ENCODE assay signal across 13 cellular contexts in the genomic region with DNA sequence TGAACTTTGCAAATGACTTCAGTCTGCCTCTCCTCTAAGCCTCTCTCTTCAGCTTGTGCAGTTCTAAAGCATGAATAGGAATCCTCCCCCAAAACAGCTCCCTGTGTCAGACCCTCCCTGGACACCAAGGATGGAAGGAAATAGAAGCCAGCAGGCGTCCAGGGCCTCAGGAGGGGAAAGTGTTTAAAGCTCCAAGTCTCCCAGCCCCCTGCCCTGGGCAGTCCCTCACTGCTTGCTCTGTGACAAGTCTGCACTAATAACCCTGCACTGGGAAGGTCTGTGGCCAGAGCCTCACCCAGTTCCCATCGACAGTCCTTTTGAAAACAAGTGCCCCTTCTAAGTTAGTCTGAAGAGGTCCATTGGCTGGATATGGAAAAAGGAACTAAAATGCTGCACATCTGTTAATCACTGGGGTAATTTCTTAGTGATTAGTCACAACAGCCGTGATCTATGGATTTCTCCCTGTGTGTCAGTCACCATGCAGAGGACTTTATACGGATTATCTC.
DNase-seq lines count a peak whose midpoint lies in the region; ATAC-seq and TF ChIP-seq lines count a peak whose summit lies in the region.
"Had no signal": no experiment of that assay in that cellular context is flagged by ENCODE, and none has a peak within 500 bp of the region (broad histone marks: within the 10 kb centered on the region; RNA-seq: fewer than 3 reads in every experiment).

No MANE protein-coding gene starts in this region.

- no peak for TF ChIP-seq EP300 in neural cell (conservative IDR thresholded peaks at IDR 0.05; ENCODE audit: poor library complexity, severe bottlenecking)

- H3K9me3 ChIP-seq in neural cell (ENCODE audit: low read length) = no peaks in the 10 kb centered on the region

- peak; percentile 28 for ATAC-seq in stimulated activated naive CD8-positive, alpha-beta T cell treated with anti-CD3 and anti-CD28 coated beads, Interleukin-15, amount 100 ng/mL, for 72 hours
- no peak for ATAC-seq in stimulated activated naive CD8-positive, alpha-beta T cell treated with anti-CD3 and anti-CD28 coated beads, Interleukin-15, Interleukin-2, amounts not matched to agents 100 U/mL and 50 U/mL, for 24 hours
- ATAC-seq in HG02623 (IDR thresholded peaks at IDR 0.05; ENCODE audit: unreplicated experiment) (no peak), GM19455 (IDR thresholded peaks at IDR 0.05; ENCODE audit: unreplicated experiment) (no peak), HG03196 (IDR thresholded peaks at IDR 0.05; ENCODE audit: unreplicated experiment) (no peak)

- H3K4me2 ChIP-seq in neural cell (ENCODE audit: low read length) = no peak overlapping the region

- no peak overlapping the region for H3K27ac ChIP-seq in neural cell (ENCODE audit: low read length)

- H4K20me1 ChIP-seq in neural cell (ENCODE audit: insufficient read depth) = no peaks in the 10 kb centered on the region

- no peak for TF ChIP-seq RAD21 in neural cell (conservative IDR thresholded peaks at IDR 0.05)

- no peaks in the 10 kb centered on the region for H3K4me1 Mint-ChIP-seq in stimulated activated naive CD8-positive, alpha-beta T cell treated with anti-CD3 and anti-CD28 coated beads, Interleukin-15, amount 100 ng/mL, for 72 hours

- H3K4me3 Mint-ChIP-seq in stimulated activated naive CD8-positive, alpha-beta T cell treated with anti-CD3 and anti-CD28 coated beads, Interleukin-15, amount 100 ng/mL, for 72 hours = no peak overlapping the region

- H2AFZ ChIP-seq in neural cell (ENCODE audit: low read depth, low read length) = no peak overlapping the region

- H3K27me3 Mint-ChIP-seq in stimulated activated naive CD8-positive, alpha-beta T cell treated with anti-CD3 and anti-CD28 coated beads, Interleukin-15, amount 100 ng/mL, for 72 hours = no peaks in the 10 kb centered on the region

- no peaks in the 10 kb centered on the region for H3K36me3 ChIP-seq in neural cell (ENCODE audit: insufficient read depth, low read length)

- peaks cover 0 to 8% of the 10 kb centered on the region in 2 donors for H3K9me3 Mint-ChIP-seq in stimulated activated naive CD8-positive, alpha-beta T cell treated with anti-CD3 and anti-CD28 coated beads, Interleukin-15, amount 100 ng/mL, for 72 hours

- TF ChIP-seq CTCF in fibroblast of the aortic adventitia (IDR thresholded peaks at IDR 0.05; ENCODE audit: insufficient read depth, low read length) = no peak
- no peak for TF ChIP-seq CTCF in neural cell (IDR thresholded peaks at IDR 0.05; ENCODE audit: poor library complexity, severe bottlenecking)

- DNase-seq in stimulated activated naive CD8-positive, alpha-beta T cell treated with anti-CD3 and anti-CD28 coated beads, Interleukin-15, amount 100 ng/mL, for 72 hours = no peak
- no peak for DNase-seq in stimulated activated naive CD8-positive, alpha-beta T cell treated with anti-CD3 and anti-CD28 coated beads, Interleukin-15, Interleukin-2, amounts not matched to agents 100 U/mL and 50 U/mL, for 24 hours
- DNase-seq in fibroblast of the aortic adventitia (ENCODE audit: low read depth) (peak; percentile 50), HEK293T (ENCODE audit: extremely low spot score) (no peak)
- DNase-seq: activated CD4-positive, alpha-beta T cell treated with anti-CD3 and anti-CD28 coated beads for 4 hours; activated naive CD4-positive, alpha-beta T cell treated with Interleukin-2 at 50 U/mL for 16 hours; NCI-H2081 treated with DMSO at 0.1 percent for 48 hours; SIG-M5; stimulated activated CD4-positive, alpha-beta T cell treated with anti-CD3 and anti-CD28 coated beads, Interleukin-15, amount 100 ng/mL, for 24 hours had no signal

- peak overlapping the region; percentile 21 for H3K9ac ChIP-seq in neural cell (ENCODE audit: low read length)

- no peaks in the 10 kb centered on the region for H3F3A ChIP-seq in neural cell (ENCODE audit: insufficient read depth, low read length, poor library complexity, severe bottlenecking)

- H3K4me3 ChIP-seq in fibroblast of the aortic adventitia (ENCODE audit: low read depth, low read length) (no peak overlapping the region), neural cell (ENCODE audit: low read length) (no peak overlapping the region)

- no peaks in the 10 kb centered on the region for H3K79me2 ChIP-seq in neural cell (replicated peaks; ENCODE audit: insufficient read depth, low read length)

- peak overlapping the region in 1 of 2 donors; percentile 83 for H3K27ac Mint-ChIP-seq in stimulated activated naive CD8-positive, alpha-beta T cell treated with anti-CD3 and anti-CD28 coated beads, Interleukin-15, amount 100 ng/mL, for 72 hours

- H3K27me3 ChIP-seq in neural cell (ENCODE audit: insufficient read depth, low read depth, low read length) = no peaks in the 10 kb centered on the region

- H3K9me2 ChIP-seq in neural cell (ENCODE audit: insufficient read depth, low read length) = no peaks in the 10 kb centered on the region

- CTCF ChIA-PET in HEK293T (lab: Yijun Ruan, JAX) = no interaction called here

- POLR2A ChIA-PET in HEK293T (lab: Yijun Ruan, JAX) = no interaction called here

TF ChIP-seq in neural cell, 6 proteins besides CTCF, POLR2A, EP300 and RAD21:
- TF ChIP-seq SMC3 (conservative IDR thresholded peaks at IDR 0.05; ENCODE audit: poor library complexity) = no peak
- no peak for TF ChIP-seq MXI1 (conservative IDR thresholded peaks at IDR 0.05; ENCODE audit: poor library complexity, severe bottlenecking)
- no peak for TF ChIP-seq REST (IDR thresholded peaks at IDR 0.05; ENCODE audit: borderline replicate concordance)
- no peak for TF ChIP-seq EZH2 (IDR thresholded peaks at IDR 0.05; ENCODE audit: borderline replicate concordance, insufficient read depth, low read length, poor library complexity, severe bottlenecking)
- no peak for TF ChIP-seq POLR2AphosphoS5 (IDR thresholded peaks at IDR 0.05)
- TF ChIP-seq TAF1 (IDR thresholded peaks at IDR 0.05; ENCODE audit: low read depth) = no peak

TF ChIP-seq in HEK293T, 16 proteins besides CTCF, POLR2A, EP300 and RAD21:
- TF ChIP-seq SP1 (IDR thresholded peaks at IDR 0.05) = no peak
- no peak for TF ChIP-seq L3MBTL2 (conservative IDR thresholded peaks at IDR 0.05)
- no peak for TF ChIP-seq TARDBP (IDR thresholded peaks at IDR 0.05)
- TF ChIP-seq ARNT (IDR thresholded peaks at IDR 0.05) = no peak
- no peak for TF ChIP-seq FOXM1 (IDR thresholded peaks at IDR 0.05; ENCODE audit: borderline replicate concordance)
- no peak for TF ChIP-seq ZNF384 (IDR thresholded peaks at IDR 0.05)
- TF ChIP-seq FOXA1 (IDR thresholded peaks at IDR 0.05) = no peak
TF ChIP-seq in HEK293T: peak in this region for 0.
